In the genomic region with DNA sequence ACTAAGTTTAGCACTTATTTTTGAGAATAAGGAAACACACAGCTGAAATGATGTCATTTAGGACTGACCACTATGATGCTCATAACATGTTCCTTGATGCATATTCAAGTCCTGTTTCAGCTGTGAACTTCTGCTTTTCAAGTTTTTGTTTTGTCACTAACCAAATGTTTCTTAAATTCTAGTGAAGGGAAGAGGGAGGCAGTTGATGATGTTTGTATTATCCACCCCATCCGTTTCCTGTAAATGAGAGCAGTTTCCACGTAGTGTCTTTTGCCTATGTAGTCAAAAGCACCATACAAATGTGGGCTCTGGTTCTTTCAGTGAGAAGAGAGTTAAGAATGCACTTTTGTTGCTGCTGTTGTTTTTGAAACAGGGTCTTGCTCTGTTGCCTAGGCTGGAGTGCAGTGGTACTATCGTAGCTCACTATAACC, we compare ENCODE assay signal across 8 cellular contexts.
A peak's percentile ranks its signal among the peaks of the same experiment; 100 is the strongest.
DNase-seq lines count a peak whose midpoint lies in the region; ATAC-seq and TF ChIP-seq lines count a peak whose summit lies in the region.

No MANE protein-coding gene starts in this region.

- intact Hi-C loops in Calu3 (cut with micrococcal nuclease; ENCODE audit: unreplicated experiment), result no loop called here

- POLR2A ChIA-PET in GM10248 (lab: Yijun Ruan, JAX), result interaction anchor here (0.6 to 1.6 kb wide), 4 partner anchors 9 to 720 kb away, joined by 3 to 4 read pairs (median 4); no protein-coding TSS in a partner anchor

- no peak overlapping the region for H4K8ac ChIP-seq in H9 (replicated peaks; ENCODE audit: insufficient read length, low read depth, low read length)

- H3K4me3 ChIP-seq in effector memory CD4-positive, alpha-beta T cell (ENCODE audit: insufficient read depth, low read depth, low read length, poor library complexity, severe bottlenecking), result no peak overlapping the region

- peak overlapping the region; percentile 50 for H3K27ac ChIP-seq in effector memory CD4-positive, alpha-beta T cell (ENCODE audit: insufficient read depth, low read length, poor library complexity, severe bottlenecking)
- H3K27ac ChIP-seq in H9 (ENCODE audit: insufficient read length, low read depth, low read length), result no peak overlapping the region

- H3K27ac Mint-ChIP-seq in H9, result 0 out of 7 replicates have a peak overlapping the region, but pooled peaks of 1 of the 3 experiments have one; percentile 65
- H3K27ac Mint-ChIP-seq in Calu3 (ENCODE audit: unreplicated experiment), result no peak overlapping the region

- H2BK12ac ChIP-seq in H9 (ENCODE audit: insufficient read length, low read depth, low read length), result no peak overlapping the region

- peaks cover 3% of the 10 kb centered on the region; the same call in 1 of the 2 replicates for H3K79me2 ChIP-seq in H9 (ENCODE audit: insufficient read depth, low read length)

- no peaks in the 10 kb centered on the region for H3K36me3 ChIP-seq in effector memory CD4-positive, alpha-beta T cell (ENCODE audit: control insufficient read depth, insufficient read depth, low read length)

- peaks cover 3% of the 10 kb centered on the region for H4K20me1 ChIP-seq in H9 (ENCODE audit: control insufficient read depth, insufficient read depth, insufficient read length)

- H3K27me3 Mint-ChIP-seq in H9 (ENCODE audit: low read depth) (no peaks in the 10 kb centered on the region), Calu3 (ENCODE audit: unreplicated experiment) (no peaks in the 10 kb centered on the region)

- H3K4me1 ChIP-seq in effector memory CD4-positive, alpha-beta T cell (ENCODE audit: control insufficient read depth, insufficient read depth, low read length, poor library complexity, severe bottlenecking), result peaks cover 3% of the 10 kb centered on the region
- no peaks in the 10 kb centered on the region; the same call in 1 of the 2 replicates for H3K4me1 ChIP-seq in H9 (ENCODE audit: insufficient read depth, low read length)

- H3T11ph ChIP-seq in H9 (ENCODE audit: low read length), result no peak overlapping the region

- H3K9ac ChIP-seq in H9 (ENCODE audit: extremely low read depth, insufficient read length, low read length), result no peak overlapping the region

- BruUV-seq in Calu3 (replicated peaks; lab: Mats Ljungman, UMichigan), result no TSS peak

- peaks cover under 1% of the 10 kb centered on the region for H3K79me1 ChIP-seq in H9 (ENCODE audit: insufficient read depth, low read depth, low read length, poor library complexity, severe bottlenecking)

- no peak overlapping the region for H3K23ac ChIP-seq in H9 (ENCODE audit: insufficient read length, low read depth, low read length)

- H4K91ac ChIP-seq in H9 (ENCODE audit: insufficient read length, low read depth, low read length), result no peak overlapping the region

- no peak overlapping the region for H2BK120ac ChIP-seq in H9 (ENCODE audit: low read depth, low read length, poor library complexity, severe bottlenecking)

- H2BK5ac ChIP-seq in H9 (ENCODE audit: insufficient read length, low read length), result no peak overlapping the region

- no peaks in the 10 kb centered on the region for H3K9me3 Mint-ChIP-seq in H9
- no peaks in the 10 kb centered on the region for H3K9me3 Mint-ChIP-seq in Calu3 (ENCODE audit: low read depth, unreplicated experiment)

- no peak overlapping the region for H3K14ac ChIP-seq in H9 (ENCODE audit: insufficient read depth, low read length)

- no peaks in the 10 kb centered on the region for H3K9me3 ChIP-seq in effector memory CD4-positive, alpha-beta T cell (ENCODE audit: control insufficient read depth, low read length)
- H3K9me3 ChIP-seq in H9 (ENCODE audit: control insufficient read depth, low read depth, low read length), result no peaks in the 10 kb centered on the region

- H2AK5ac ChIP-seq in H9 (ENCODE audit: insufficient read length, low read length), result no peak overlapping the region

- no peak overlapping the region for H4K5ac ChIP-seq in H9 (ENCODE audit: insufficient read length, low read depth, low read length)

- ATAC-seq in GM21423 (IDR thresholded peaks at IDR 0.05; ENCODE audit: unreplicated experiment) (peak; percentile 72), HG03571 (IDR thresholded peaks at IDR 0.05; ENCODE audit: unreplicated experiment) (peak; percentile 74)

- H3K56ac ChIP-seq in H9 (ENCODE audit: insufficient read length, low read depth, low read length), result no peak overlapping the region

- H3K36me3 Mint-ChIP-seq in H9 (ENCODE audit: insufficient read depth in 1 of 3, low read depth in 3 of 3), result no peaks in the 10 kb centered on the region
- no peaks in the 10 kb centered on the region for H3K36me3 Mint-ChIP-seq in Calu3 (ENCODE audit: insufficient read depth, unreplicated experiment)

- no peak overlapping the region for H3K4ac ChIP-seq in H9 (ENCODE audit: low read depth, low read length)

- no peak overlapping the region for H3K4me2 ChIP-seq in H9 (ENCODE audit: insufficient read depth, insufficient read length, low read length)

- no peaks in the 10 kb centered on the region for H3K23me2 ChIP-seq in H9 (ENCODE audit: insufficient read length, low read depth, low read length, poor library complexity, severe bottlenecking)

- no peak overlapping the region for H3K4me3 Mint-ChIP-seq in H9
- no peak overlapping the region for H3K4me3 Mint-ChIP-seq in Calu3 (ENCODE audit: low read depth, unreplicated experiment)

- no peak overlapping the region for H2BK20ac ChIP-seq in H9 (ENCODE audit: low read depth, low read length, poor library complexity, severe bottlenecking)

- H3K4me1 Mint-ChIP-seq in H9 (peaks cover 14 to 19% of the 10 kb centered on the region in 2 experiments), Calu3 (ENCODE audit: low read depth, unreplicated experiment) (no peaks in the 10 kb centered on the region)

- no CpG with 5 or more reads among the region's 3 CpGs for WGBS in H9 (ENCODE audit: extremely low coverage, insufficient read length, low lambda C conversion rate)

- H3K27me3 ChIP-seq in effector memory CD4-positive, alpha-beta T cell (replicated peaks; ENCODE audit: control insufficient read depth, insufficient read depth, low read length, poor library complexity, severe bottlenecking), result no peaks in the 10 kb centered on the region
- no peaks in the 10 kb centered on the region for H3K27me3 ChIP-seq in H9 (ENCODE audit: insufficient read depth, low read length)

- CTCF ChIA-PET in GM10248 (lab: Yijun Ruan, JAX), result interaction anchor here (0.7 to 1.4 kb wide), 6 partner anchors 10 to 128 kb away, joined by 3 to 4 read pairs (median 3); no protein-coding TSS in a partner anchor
- CTCF ChIA-PET in Calu3 (lab: Charles Lee), result interaction anchor here (0.7 to 1.1 kb wide), 2 partner anchors 74 to 215 kb away, joined by 3 read pairs; no protein-coding TSS in a partner anchor

- H2AFZ ChIP-seq in H9 (ENCODE audit: low read length), result no peak overlapping the region

- DNase-seq in GM10248 (ENCODE audit: extremely low spot score), result peak; percentile 60
- no peak for DNase-seq in effector memory CD4-positive, alpha-beta T cell
- no peak for DNase-seq in cortex of kidney (lab: John Stamatoyannopoulos, UW)
- DNase-seq in H9, result no peak
- DNase-seq in Calu3, result no peak
- DNase-seq in GM03348 (ENCODE audit: low spot score), result no peak

- H2BK15ac ChIP-seq in H9 (ENCODE audit: low read depth, low read length), result no peak overlapping the region

- H3K18ac ChIP-seq in H9 (ENCODE audit: insufficient read length, low read depth, low read length), result no peak overlapping the region

- TF ChIP-seq CTCF in GM10248 (IDR thresholded peaks at IDR 0.05; ENCODE audit: control extremely low read depth, extremely low read depth, low read depth, missing control alignments) (no peak), H9 (conservative IDR thresholded peaks at IDR 0.05) (no peak), Calu3 (IDR thresholded peaks at IDR 0.05; ENCODE audit: unreplicated experiment) (no peak)
